9 cellular contexts compared by ENCODE assay signal in the genomic region with DNA sequence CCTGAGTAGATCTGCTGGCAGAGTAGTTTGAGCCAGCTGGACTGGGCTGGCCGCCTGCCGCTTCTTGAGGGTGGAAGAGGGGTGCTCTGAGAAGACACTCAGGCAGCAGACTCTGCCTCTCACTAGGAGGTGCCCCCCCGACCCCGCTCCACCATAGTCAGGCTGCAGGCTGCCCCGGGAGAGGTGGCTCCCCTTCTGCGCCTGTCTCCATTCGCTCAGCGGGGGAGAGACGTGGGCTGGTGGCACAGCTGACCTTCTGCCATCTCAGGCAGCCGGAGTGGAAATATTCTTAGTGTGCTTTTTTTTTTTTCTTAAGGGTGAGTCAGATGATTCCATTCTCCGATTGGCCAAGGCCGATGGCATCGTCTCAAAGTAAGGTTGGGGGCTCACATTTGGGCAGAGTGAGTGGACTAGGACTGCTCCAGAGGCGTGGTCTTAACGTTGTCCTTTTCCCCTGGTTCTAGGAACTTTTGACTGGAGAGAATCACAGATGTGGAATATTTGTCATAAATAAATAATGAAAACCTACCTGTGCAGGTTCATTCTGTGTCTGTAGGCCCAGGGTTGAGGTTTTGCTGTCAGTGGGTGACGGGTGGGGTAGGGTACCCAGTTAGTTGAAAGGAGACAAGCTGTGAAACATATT. TPM values are rescaled to one million over a fixed set of nuclear protein-coding genes. Genes with fewer than 3 reads are reported as not detected.
A peak's percentile ranks its signal among the peaks of the same experiment; 100 is the strongest.
DNase-seq lines count a peak whose midpoint lies in the region; ATAC-seq, FAIRE-seq and TF ChIP-seq lines count a peak whose summit lies in the region.
"Had no signal": no experiment of that assay in that cellular context is flagged by ENCODE, and none has a peak within 500 bp of the region (broad histone marks: within the 10 kb centered on the region; RNA-seq: fewer than 3 reads in every experiment).

No MANE protein-coding gene starts in this region.

- peaks cover 44% of the 10 kb centered on the region for H3K4me1 Mint-ChIP-seq in CD4-positive, alpha-beta T cell (ENCODE audit: low read depth)
- H3K4me1 Mint-ChIP-seq in dendritic cell treated with granulocyte-macrophage colony-stimulating factor and Interleukin-4, amounts not matched to agents 40 ng/mL and 50 ng/mL, for 4 days (ENCODE audit: low read depth): peaks cover 45% of the 10 kb centered on the region
- H3K4me1 Mint-ChIP-seq in nephron progenitor cell: peaks cover 48% of the 10 kb centered on the region

- POLR2A ChIA-PET in CD4-positive, alpha-beta T cell (lab: Charles Lee): interaction anchor here (0.8 to 1.6 kb wide), 2 partner anchors 19 to 22 kb away, joined by 4 to 5 read pairs; no protein-coding TSS in a partner anchor

- peak overlapping the region; percentile 95 for H3K4me3 Mint-ChIP-seq in CD4-positive, alpha-beta T cell
- peak overlapping the region; percentile 87 for H3K4me3 Mint-ChIP-seq in dendritic cell treated with granulocyte-macrophage colony-stimulating factor and Interleukin-4, amounts not matched to agents 40 ng/mL and 50 ng/mL, for 4 days
- H3K4me3 Mint-ChIP-seq in nephron progenitor cell: peak overlapping the region; percentile 96

- H3K36me3 Mint-ChIP-seq in CD4-positive, alpha-beta T cell (ENCODE audit: low read depth): peaks cover 51% of the 10 kb centered on the region
- peaks cover 73% of the 10 kb centered on the region for H3K36me3 Mint-ChIP-seq in dendritic cell treated with granulocyte-macrophage colony-stimulating factor and Interleukin-4, amounts not matched to agents 40 ng/mL and 50 ng/mL, for 4 days (ENCODE audit: low read depth)
- H3K36me3 Mint-ChIP-seq in nephron progenitor cell (ENCODE audit: low read depth): peaks cover 31% of the 10 kb centered on the region

- H3K4me3 ChIP-seq in NT2/D1 (ENCODE audit: insufficient read length, low read depth): peak overlapping the region; percentile 99

- no peak for DNase-seq in CD4-positive, alpha-beta T cell
- DNase-seq in NT2/D1 (ENCODE audit: low read depth, low spot score) (no peak), nephron progenitor cell (no peak), hepatic stellate cell (ENCODE audit: low spot score) (no peak), Ammon's horn (ENCODE audit: low spot score) (no peak), urothelium cell line (ENCODE audit: low spot score) (no peak)

- peaks cover 71% of the 10 kb centered on the region for H3K36me3 ChIP-seq in NT2/D1 (ENCODE audit: insufficient read depth, insufficient read length, low read length)

- H3K4me1 ChIP-seq in NT2/D1 (ENCODE audit: insufficient read depth, insufficient read length): peaks cover 2% of the 10 kb centered on the region

- intact Hi-C loops in CD4-positive, alpha-beta T cell (cut with DNase I, micrococcal nuclease): loop anchor here (1.0 to 10.0 kb wide), 6 partner anchors 17 to 827 kb away; a partner anchor contains a TSS
- intact Hi-C loops in dendritic cell treated with granulocyte-macrophage colony-stimulating factor and Interleukin-4, amounts not matched to agents 40 ng/mL and 50 ng/mL, for 4 days (cut with micrococcal nuclease): loop anchor here (10.0 kb wide), 1 partner anchor 417 kb away; a partner anchor contains a TSS

- peak overlapping the region; percentile 84 for H3K27ac ChIP-seq in CD4-positive, alpha-beta T cell (ENCODE audit: low read depth, low read length)

- TF ChIP-seq CTCF in CD4-positive, alpha-beta T cell (IDR thresholded peaks at IDR 0.05): no peak
- no peak for TF ChIP-seq CTCF in nephron progenitor cell (IDR thresholded peaks at IDR 0.05)

- no peaks in the 10 kb centered on the region for H3K9me3 Mint-ChIP-seq in CD4-positive, alpha-beta T cell
- no peaks in the 10 kb centered on the region for H3K9me3 Mint-ChIP-seq in dendritic cell treated with granulocyte-macrophage colony-stimulating factor and Interleukin-4, amounts not matched to agents 40 ng/mL and 50 ng/mL, for 4 days
- no peaks in the 10 kb centered on the region for H3K9me3 Mint-ChIP-seq in nephron progenitor cell

- ATAC-seq in CD4-positive, alpha-beta T cell (ENCODE audit: poor library complexity): no peak
- no peak for ATAC-seq in HG03159 (IDR thresholded peaks at IDR 0.05; ENCODE audit: unreplicated experiment)

- CTCF ChIA-PET in CD4-positive, alpha-beta T cell (lab: Charles Lee): no interaction called here

- FAIRE-seq in urothelium cell line (lab: Jason Lieb, UNC): no peak

- H3K9ac ChIP-seq in NT2/D1 (ENCODE audit: insufficient read length, low read depth): peak overlapping the region; percentile 100

- H3K9me3 ChIP-seq in CD4-positive, alpha-beta T cell (ENCODE audit: control insufficient read depth, low read length): no peaks in the 10 kb centered on the region
- no peaks in the 10 kb centered on the region for H3K9me3 ChIP-seq in NT2/D1 (ENCODE audit: insufficient read depth, low read length)

- no peaks in the 10 kb centered on the region for H3K27me3 Mint-ChIP-seq in CD4-positive, alpha-beta T cell
- H3K27me3 Mint-ChIP-seq in dendritic cell treated with granulocyte-macrophage colony-stimulating factor and Interleukin-4, amounts not matched to agents 40 ng/mL and 50 ng/mL, for 4 days: no peaks in the 10 kb centered on the region
- peaks cover 8% of the 10 kb centered on the region for H3K27me3 Mint-ChIP-seq in nephron progenitor cell (ENCODE audit: low read depth, poor library complexity)

- H3K27me3 ChIP-seq in CD4-positive, alpha-beta T cell (ENCODE audit: control insufficient read depth, insufficient read depth, low read length): no peaks in the 10 kb centered on the region
- H3K27me3 ChIP-seq in NT2/D1 (ENCODE audit: insufficient read depth, insufficient read length): no peaks in the 10 kb centered on the region

- peak overlapping the region; percentile 91 for H3K27ac Mint-ChIP-seq in CD4-positive, alpha-beta T cell
- peak overlapping the region; percentile 83 for H3K27ac Mint-ChIP-seq in dendritic cell treated with granulocyte-macrophage colony-stimulating factor and Interleukin-4, amounts not matched to agents 40 ng/mL and 50 ng/mL, for 4 days
- H3K27ac Mint-ChIP-seq in nephron progenitor cell: peak overlapping the region; percentile 84

RNA-seq across cellular contexts. Expression of a gene that starts 1.2 kb away (rescaled TPM):
- total RNA-seq in CD4-positive, alpha-beta T cell: 1,000 to 10,000 TPM; 3,015 to 3,210 TPM

RNA-seq across cellular contexts. Expression of a gene that starts 19.0 kb away (rescaled TPM):
- total RNA-seq in CD4-positive, alpha-beta T cell: 1 to 10 TPM; 4.4 TPM

RNA-seq across cellular contexts. Expression of a gene that starts 21.0 kb away (rescaled TPM):
- total RNA-seq in CD4-positive, alpha-beta T cell: under 1 TPM; 0.16 to 0.78 TPM

RNA-seq across cellular contexts. Expression of a gene that starts 39.2 kb away (rescaled TPM):
- total RNA-seq in CD4-positive, alpha-beta T cell: not detected
- total RNA-seq: lung microvascular endothelial cell had no signal
